8 cellular contexts compared by ENCODE assay signal in genomic region chrX:305781-306613, GRCh38. TPM values are rescaled to one million over a fixed set of nuclear protein-coding genes. Genes with fewer than 3 reads are reported as not detected.
A peak's percentile ranks its signal among the peaks of the same experiment; 100 is the strongest.
DNase-seq lines count a peak whose midpoint lies in the region; ATAC-seq, FAIRE-seq and TF ChIP-seq lines count a peak whose summit lies in the region.
"Not testable (repeated sequence)": the region's sequence is repeated elsewhere in the genome, so short reads cannot be mapped to it uniquely, and the experiment has no call there.

No MANE protein-coding gene starts in this region.

- TF ChIP-seq POLR2A in GM12891 (IDR thresholded peaks at IDR 0.05; ENCODE audit: low read depth, low read length); HepG2 (IDR thresholded peaks at IDR 0.05; ENCODE audit: insufficient read depth in 1 of 2, low read depth in 2 of 2, low read length in 2 of 2): not testable (repeated sequence)

- not testable (repeated sequence) for H3K27ac ChIP-seq in Karpas-422 (ENCODE audit: low read length); HepG2 (ENCODE audit: extremely low read length, insufficient read depth, low read length)

- not testable (repeated sequence) for H4K20me1 ChIP-seq in Karpas-422 (ENCODE audit: insufficient read depth, low read depth, low read length)
- peaks cover 36% of the 10 kb centered on the region for H4K20me1 ChIP-seq in HepG2 (ENCODE audit: insufficient read depth, low read length)

- H3K4me3 Mint-ChIP-seq in activated CD8-positive, alpha-beta T cell treated with anti-CD3 and anti-CD28 coated beads for 36 hours; central memory CD8-positive, alpha-beta T cell; progenitor cell of endocrine pancreas (ENCODE audit: low read depth): not testable (repeated sequence)

- in situ Hi-C loops in HepG2 (cut with HindIII; ENCODE audit: extremely low pct_ligation_motif_present, low pct_unique_long_range_greater_than_20kb), result not testable (repeated sequence)

- intact Hi-C loops in activated CD8-positive, alpha-beta T cell treated with anti-CD3 and anti-CD28 coated beads for 36 hours (cut with micrococcal nuclease); Right ventricle myocardium superior (cut with DNase I); HepG2 (cut with micrococcal nuclease; ENCODE audit: unreplicated experiment): not testable (repeated sequence)

- not testable (repeated sequence) for H3K4me3 ChIP-seq in Karpas-422 (ENCODE audit: low read length); HepG2 (replicated peaks in 1 of 3; ENCODE audit: insufficient read depth in 1 of 3, low read depth in 2 of 3, low read length in 3 of 3)

- not testable (repeated sequence) for H3K4me2 ChIP-seq in Karpas-422 (ENCODE audit: low read depth, low read length, poor library complexity, severe bottlenecking); HepG2 (ENCODE audit: low read depth, low read length)

- H3K27me3 Mint-ChIP-seq in activated CD8-positive, alpha-beta T cell treated with anti-CD3 and anti-CD28 coated beads for 36 hours; central memory CD8-positive, alpha-beta T cell; progenitor cell of endocrine pancreas: not testable (repeated sequence)

- H3K36me3 ChIP-seq in Karpas-422 (ENCODE audit: insufficient read depth, low read length) (peaks cover 28% of the 10 kb centered on the region), HepG2 (replicated peaks in 1 of 2; ENCODE audit: control insufficient read depth in 1 of 2, insufficient read depth in 2 of 2, low read length in 2 of 2) (peaks cover 12 to 33% of the 10 kb centered on the region in 2 experiments)

- WGBS in HepG2 (ENCODE audit: low lambda C conversion rate), result 95% methylated on average over 12 of the region's 12 CpGs

- not testable (repeated sequence) for H3K9me3 ChIP-seq in Karpas-422 (ENCODE audit: low read length); HepG2 (ENCODE audit: low read length)

- H3K4me1 ChIP-seq in Karpas-422 (ENCODE audit: low read length); HepG2 (ENCODE audit: insufficient read depth, low read length): not testable (repeated sequence)

- BruUV-seq in HepG2 (replicated peaks; lab: Mats Ljungman, UMichigan), result not testable (repeated sequence)

- ATAC-seq in activated CD8-positive, alpha-beta T cell treated with anti-CD3 and anti-CD28 coated beads for 36 hours, result peak; percentile 17
- not testable (repeated sequence) for ATAC-seq in central memory CD8-positive, alpha-beta T cell (replicated peaks; ENCODE audit: extremely low read depth, poor library complexity, severe bottlenecking); Right ventricle myocardium superior (ENCODE audit: poor library complexity); HepG2

- not testable (repeated sequence) for TF ChIP-seq RAD21 in HepG2 (CRISPR knock-in tag; IDR thresholded peaks at IDR 0.05)

- not testable (repeated sequence) for H3K4me1 Mint-ChIP-seq in activated CD8-positive, alpha-beta T cell treated with anti-CD3 and anti-CD28 coated beads for 36 hours (ENCODE audit: low read depth); central memory CD8-positive, alpha-beta T cell; progenitor cell of endocrine pancreas (ENCODE audit: low read depth)

- not testable (repeated sequence) for H3K9me3 Mint-ChIP-seq in activated CD8-positive, alpha-beta T cell treated with anti-CD3 and anti-CD28 coated beads for 36 hours; central memory CD8-positive, alpha-beta T cell; progenitor cell of endocrine pancreas (ENCODE audit: low read depth)

- POLR2A ChIA-PET in activated CD8-positive, alpha-beta T cell treated with anti-CD3 and anti-CD28 coated beads for 36 hours (lab: Charles Lee); HepG2 (lab: Yijun Ruan, JAX): not testable (repeated sequence)

- not testable (repeated sequence) for H3K27me3 ChIP-seq in Karpas-422 (ENCODE audit: low read length); HepG2 (ENCODE audit: control insufficient read depth in 1 of 2, insufficient read depth in 2 of 2, low read length in 2 of 2)

- H3K9ac ChIP-seq in Karpas-422 (ENCODE audit: low read length); HepG2 (ENCODE audit: insufficient read depth, low read depth, low read length): not testable (repeated sequence)

- DNase-seq in GM12891 (ENCODE audit: insufficient read length, low spot score); activated CD8-positive, alpha-beta T cell treated with anti-CD3 and anti-CD28 coated beads for 36 hours; central memory CD8-positive, alpha-beta T cell (ENCODE audit: low spot score in 2 of 2); HepG2 (ENCODE audit: low spot score); progenitor cell of endocrine pancreas (ENCODE audit: low spot score, unreplicated experiment): not testable (repeated sequence)
- peak; percentile 58 for DNase-seq in Karpas-422
- DNase-seq in Right ventricle myocardium superior, result peak; percentile 17
- peak; percentile 17 for DNase-seq in ureter (ENCODE audit: low spot score)

- not testable (repeated sequence) for H3K79me2 ChIP-seq in Karpas-422 (ENCODE audit: low read length); HepG2 (ENCODE audit: insufficient read depth, low read length)

- H2AFZ ChIP-seq in Karpas-422 (ENCODE audit: low read length); HepG2 (ENCODE audit: low read length): not testable (repeated sequence)

- peaks cover 60% of the 10 kb centered on the region for H3K36me3 Mint-ChIP-seq in activated CD8-positive, alpha-beta T cell treated with anti-CD3 and anti-CD28 coated beads for 36 hours (ENCODE audit: low read depth)
- peaks cover 78% of the 10 kb centered on the region for H3K36me3 Mint-ChIP-seq in central memory CD8-positive, alpha-beta T cell (ENCODE audit: insufficient read depth)
- peaks cover 35% of the 10 kb centered on the region for H3K36me3 Mint-ChIP-seq in progenitor cell of endocrine pancreas (ENCODE audit: insufficient read depth)

- not testable (repeated sequence) for TF ChIP-seq CTCF in activated CD8-positive, alpha-beta T cell treated with anti-CD3 and anti-CD28 coated beads for 36 hours (IDR thresholded peaks at IDR 0.05); HepG2 (CRISPR knock-in tag; IDR thresholded peaks at IDR 0.05); progenitor cell of endocrine pancreas (IDR thresholded peaks at IDR 0.05; ENCODE audit: unreplicated experiment)

- FAIRE-seq in GM12891 (lab: Jason Lieb, UNC), result peak; percentile 91
- not testable (repeated sequence) for FAIRE-seq in HepG2 (lab: Jason Lieb, UNC)

- H3K27ac Mint-ChIP-seq in activated CD8-positive, alpha-beta T cell treated with anti-CD3 and anti-CD28 coated beads for 36 hours, result not testable (repeated sequence)
- H3K27ac Mint-ChIP-seq in central memory CD8-positive, alpha-beta T cell (ENCODE audit: low read depth), result peak overlapping the region; percentile 82
- peak overlapping the region; percentile 16 for H3K27ac Mint-ChIP-seq in progenitor cell of endocrine pancreas

- H3K9me2 ChIP-seq in Karpas-422 (replicated peaks; ENCODE audit: insufficient read depth, low read length), result not testable (repeated sequence)

- CTCF ChIA-PET in activated CD8-positive, alpha-beta T cell treated with anti-CD3 and anti-CD28 coated beads for 36 hours (lab: Charles Lee); HepG2 (lab: Yijun Ruan, JAX; ENCODE audit: low intra/inter-chr PET ratio, low total read pairs): not testable (repeated sequence)

- TF ChIP-seq EP300 in HepG2 (IDR thresholded peaks at IDR 0.05; ENCODE audit: low read depth in 2 of 2, low read length in 2 of 2); HepG2 (CRISPR knock-in tag; IDR thresholded peaks at IDR 0.05; ENCODE audit: borderline replicate concordance): not testable (repeated sequence)

RNA-seq across cellular contexts. Expression of gene GTPBP6, which starts 12.6 kb away (rescaled TPM):
- polyA plus RNA-seq in GM12891 (2012; ENCODE audit: low read depth, missing spikeins), result 29.7 TPM
- 19.4 and 57.3 TPM in 2 replicates for total RNA-seq in Karpas-422 (2014; rRNA removed; shearing (Covaris generic); ENCODE audit: low replicate concordance)
- total RNA-seq in activated CD8-positive, alpha-beta T cell treated with anti-CD3 and anti-CD28 coated beads for 36 hours, result 10 to 100 TPM; 68.0 to 68.3 TPM
- total RNA-seq in Right ventricle myocardium superior, result 50.8 TPM
- 35.6 and 39.6 TPM in 2 replicates for total RNA-seq in HepG2 (2016; rRNA removed; fragmentation: Illumina TruSeq; extraction: Trizol)
- 33.9 and 34.6 TPM in 2 replicates for total RNA-seq in HepG2 (2016; cell fraction: cytosol; rRNA removed; fragmentation: Illumina TruSeq; extraction: Trizol; ENCODE audit: low read depth)
- 32.3 and 41.0 TPM in 2 replicates for total RNA-seq in HepG2 (2016; cell fraction: insoluble cytoplasmic fraction; rRNA removed; fragmentation: Illumina TruSeq; extraction: Trizol)
- total RNA-seq in HepG2 (2016; cell fraction: membrane; rRNA removed; fragmentation: Illumina TruSeq; extraction: Trizol), result 50.6 and 52.4 TPM in 2 replicates
- 17.0 and 20.4 TPM in 2 replicates for total RNA-seq in HepG2 (2016; cell fraction: nucleus; rRNA removed; fragmentation: Illumina TruSeq; extraction: Trizol)
- polyA plus RNA-seq in HepG2 (2011; rRNA removed), result 20.2 and 22.1 TPM in 2 replicates
- 18.4 and 31.3 TPM in 2 replicates for polyA plus RNA-seq in HepG2 (2011; cell fraction: cytosol; rRNA removed)
- polyA plus RNA-seq in HepG2 (2011; cell fraction: nucleus; rRNA removed), result 29.4 and 36.8 TPM in 2 replicates
- 16.6 and 18.3 TPM in 2 replicates for polyA plus RNA-seq in HepG2 (2012)
- polyA plus RNA-seq in HepG2 (2016; cell fraction: cytosol; fragmentation: Illumina TruSeq; extraction: Trizol; ENCODE audit: low read depth), result 46.6 and 50.3 TPM in 2 replicates
- polyA plus RNA-seq in HepG2 (2016; cell fraction: insoluble cytoplasmic fraction; fragmentation: Illumina TruSeq; extraction: Trizol; ENCODE audit: low read depth), result 38.1 and 42.7 TPM in 2 replicates
- 50.6 and 54.4 TPM in 2 replicates for polyA plus RNA-seq in HepG2 (2016; cell fraction: membrane; fragmentation: Illumina TruSeq; extraction: Trizol; ENCODE audit: low read depth)
- 41.5 and 48.9 TPM in 2 replicates for polyA plus RNA-seq in HepG2 (2016; cell fraction: nucleus; fragmentation: Illumina TruSeq; extraction: Trizol; ENCODE audit: insufficient read depth, low read depth)
- polyA minus RNA-seq in HepG2 (2011; rRNA and poly(A)+ RNA removed; ENCODE audit: low replicate concordance), result 14.7 and 27.7 TPM in 2 replicates
- polyA minus RNA-seq in HepG2 (2011; cell fraction: cytosol; rRNA and poly(A)+ RNA removed), result 10.6 and 14.2 TPM in 2 replicates
- 4.7 and 7.2 TPM in 2 replicates for polyA minus RNA-seq in HepG2 (2011; cell fraction: nucleus; rRNA and poly(A)+ RNA removed)
- 71.1 and 72.7 TPM in 2 replicates for total RNA-seq in progenitor cell of endocrine pancreas
- total RNA-seq in ureter, result 57.5 TPM

RNA-seq across cellular contexts. Expression of gene PLCXD1, which starts 24.8 kb away (rescaled TPM):
- polyA plus RNA-seq in GM12891 (2012; ENCODE audit: low read depth, missing spikeins), result 21.2 TPM
- 49.4 and 69.5 TPM in 2 replicates for total RNA-seq in Karpas-422 (2014; rRNA removed; shearing (Covaris generic); ENCODE audit: low replicate concordance)
- total RNA-seq in activated CD8-positive, alpha-beta T cell treated with anti-CD3 and anti-CD28 coated beads for 36 hours, result 10 to 100 TPM; 63.9 to 65.7 TPM
- 5.1 TPM for total RNA-seq in Right ventricle myocardium superior
- 87.7 and 111 TPM in 2 replicates for total RNA-seq in HepG2 (2016; rRNA removed; fragmentation: Illumina TruSeq; extraction: Trizol)
- 14.7 and 15.6 TPM in 2 replicates for total RNA-seq in HepG2 (2016; cell fraction: cytosol; rRNA removed; fragmentation: Illumina TruSeq; extraction: Trizol; ENCODE audit: low read depth)
- 93.5 and 100 TPM in 2 replicates for total RNA-seq in HepG2 (2016; cell fraction: insoluble cytoplasmic fraction; rRNA removed; fragmentation: Illumina TruSeq; extraction: Trizol)
- total RNA-seq in HepG2 (2016; cell fraction: membrane; rRNA removed; fragmentation: Illumina TruSeq; extraction: Trizol), result 44.6 and 46.3 TPM in 2 replicates
- total RNA-seq in HepG2 (2016; cell fraction: nucleus; rRNA removed; fragmentation: Illumina TruSeq; extraction: Trizol), result 61.7 and 72.3 TPM in 2 replicates
- 153 and 202 TPM in 2 replicates for polyA plus RNA-seq in HepG2 (2011; rRNA removed)
- 97.5 and 98.8 TPM in 2 replicates for polyA plus RNA-seq in HepG2 (2011; cell fraction: cytosol; rRNA removed)
- polyA plus RNA-seq in HepG2 (2011; cell fraction: nucleus; rRNA removed), result 373 and 416 TPM in 2 replicates
- 118 and 196 TPM in 2 replicates for polyA plus RNA-seq in HepG2 (2012)
- polyA plus RNA-seq in HepG2 (2016; cell fraction: cytosol; fragmentation: Illumina TruSeq; extraction: Trizol; ENCODE audit: low read depth), result 10.9 TPM in 2 replicates
- 71.2 and 91.8 TPM in 2 replicates for polyA plus RNA-seq in HepG2 (2016; cell fraction: insoluble cytoplasmic fraction; fragmentation: Illumina TruSeq; extraction: Trizol; ENCODE audit: low read depth)
- 29.2 and 29.4 TPM in 2 replicates for polyA plus RNA-seq in HepG2 (2016; cell fraction: membrane; fragmentation: Illumina TruSeq; extraction: Trizol; ENCODE audit: low read depth)
- polyA plus RNA-seq in HepG2 (2016; cell fraction: nucleus; fragmentation: Illumina TruSeq; extraction: Trizol; ENCODE audit: insufficient read depth, low read depth), result 178 and 219 TPM in 2 replicates
- polyA minus RNA-seq in HepG2 (2011; rRNA and poly(A)+ RNA removed; ENCODE audit: low replicate concordance), result 70.5 and 467 TPM in 2 replicates
- 116 and 195 TPM in 2 replicates for polyA minus RNA-seq in HepG2 (2011; cell fraction: cytosol; rRNA and poly(A)+ RNA removed)
- polyA minus RNA-seq in HepG2 (2011; cell fraction: nucleus; rRNA and poly(A)+ RNA removed), result 115 and 118 TPM in 2 replicates
- total RNA-seq in progenitor cell of endocrine pancreas, result 52.3 and 55.6 TPM in 2 replicates
- 15.1 TPM for total RNA-seq in ureter
